ENCODE assay signal across 8 cellular contexts in genomic region chr11:128302425-128303186, GRCh38.
DNase-seq lines count a peak whose midpoint lies in the region; ATAC-seq and TF ChIP-seq lines count a peak whose summit lies in the region.

No MANE protein-coding gene starts in this region.

- ATAC-seq in GM19452 (IDR thresholded peaks at IDR 0.05; ENCODE audit: unreplicated experiment) (peak; percentile 86), HG03457 (IDR thresholded peaks at IDR 0.05; ENCODE audit: unreplicated experiment) (peak; percentile 91), psoas muscle (no peak)

- H3K9me3 ChIP-seq in smooth muscle cell (replicated peaks; ENCODE audit: low read depth) (no peaks in the 10 kb centered on the region), psoas muscle (no peaks in the 10 kb centered on the region)

- H3K36me3 ChIP-seq in smooth muscle cell (ENCODE audit: low read depth): no peaks in the 10 kb centered on the region
- no peaks in the 10 kb centered on the region for H3K36me3 ChIP-seq in psoas muscle (ENCODE audit: insufficient read depth in 1 of 2, low read depth in 1 of 2)

- H3K4me1 ChIP-seq in smooth muscle cell (ENCODE audit: low read depth) (peaks cover 7% of the 10 kb centered on the region), psoas muscle (no peaks in the 10 kb centered on the region)

- H3K79me2 ChIP-seq in smooth muscle cell (ENCODE audit: low read depth): no peaks in the 10 kb centered on the region

- H2AFZ ChIP-seq in smooth muscle cell (ENCODE audit: low read depth): no peak overlapping the region

- TF ChIP-seq CTCF in smooth muscle cell (IDR thresholded peaks at IDR 0.05; ENCODE audit: borderline replicate concordance, insufficient read depth, poor library complexity, severe bottlenecking) (no peak), GM13976 (IDR thresholded peaks at IDR 0.05; ENCODE audit: borderline replicate concordance, control extremely low read depth, extremely low read depth, insufficient read depth, missing control alignments) (no peak), psoas muscle (IDR thresholded peaks at IDR 0.05) (no peak)

- H3K4me3 Mint-ChIP-seq in activated T-cell treated with anti-CD3 and anti-CD28 coated beads, Interleukin-2, amount 50 U/mL, for 24 hours: peak overlapping the region; percentile 80

- no peaks in the 10 kb centered on the region for H3K27me3 Mint-ChIP-seq in activated T-cell treated with anti-CD3 and anti-CD28 coated beads, Interleukin-2, amount 50 U/mL, for 24 hours

- in situ Hi-C loops in GM13976 (cut with MboI; ENCODE audit: low sequenced_read_pairs, unreplicated experiment): no loop called here

- intact Hi-C loops in psoas muscle (cut with DNase I): no loop called here

- H3K27ac Mint-ChIP-seq in activated T-cell treated with anti-CD3 and anti-CD28 coated beads, Interleukin-2, amount 50 U/mL, for 24 hours: peak overlapping the region; percentile 95

- no peaks in the 10 kb centered on the region for H4K20me1 ChIP-seq in smooth muscle cell (ENCODE audit: low read depth)

- H3K27ac ChIP-seq in smooth muscle cell (ENCODE audit: low read depth) (peak overlapping the region; percentile 25), psoas muscle (no peak overlapping the region)

- no peaks in the 10 kb centered on the region for H3K27me3 ChIP-seq in smooth muscle cell (ENCODE audit: low read depth)
- no peaks in the 10 kb centered on the region for H3K27me3 ChIP-seq in psoas muscle (ENCODE audit: insufficient read depth in 3 of 3, low read length in 2 of 3)

- no peaks in the 10 kb centered on the region for H3K9me3 Mint-ChIP-seq in activated T-cell treated with anti-CD3 and anti-CD28 coated beads, Interleukin-2, amount 50 U/mL, for 24 hours

- H3K36me3 Mint-ChIP-seq in activated T-cell treated with anti-CD3 and anti-CD28 coated beads, Interleukin-2, amount 50 U/mL, for 24 hours (ENCODE audit: low read depth): peaks cover 8% of the 10 kb centered on the region

- no peak overlapping the region for H3K4me2 ChIP-seq in smooth muscle cell

- H3K4me3 ChIP-seq in smooth muscle cell (no peak overlapping the region), psoas muscle (no peak overlapping the region)

- DNase-seq in DMS153 treated with DMSO at 0.1 percent for 48 hours (lab: John Stamatoyannopoulos, UW; ENCODE audit: unreplicated experiment) (peak; percentile 70), smooth muscle cell (lab: John Stamatoyannopoulos, UW; ENCODE audit: unreplicated experiment) (no peak), Kasumi-1 (lab: John Stamatoyannopoulos, UW) (no peak), GM13976 (ENCODE audit: low spot score) (no peak), psoas muscle (no peak)
- peak; percentile 50 for DNase-seq in activated T-cell treated with anti-CD3 and anti-CD28 coated beads, Interleukin-2, amount 50 U/mL, for 24 hours

- peaks cover 89% of the 10 kb centered on the region for H3K4me1 Mint-ChIP-seq in activated T-cell treated with anti-CD3 and anti-CD28 coated beads, Interleukin-2, amount 50 U/mL, for 24 hours (ENCODE audit: low read depth)

- H3K9ac ChIP-seq in smooth muscle cell (ENCODE audit: low read depth): no peak overlapping the region

- peaks cover 12% of the 10 kb centered on the region for H3F3A ChIP-seq in smooth muscle cell (ENCODE audit: low read depth)

- WGBS in smooth muscle cell (ENCODE audit: low lambda C conversion rate): 72% methylated on average over 7 of the region's 7 CpGs
- WGBS in psoas muscle, 3 donors: 69 to 78% (median 73%) methylated on average over 7 of the region's 7 CpGs

Comparison
In these comparisons a context has a peak if more than half of its experiments do, and no peak if none do; other contexts are left out.
1. DNase-seq: peak in DMS153 treated with DMSO at 0.1 percent for 48 hours (single experiment) and activated T-cell treated with anti-CD3 and anti-CD28 coated beads, Interleukin-2, amount 50 U/mL, for 24 hours (single experiment); none in smooth muscle cell (single experiment), Kasumi-1 (0 of 2), GM13976 (single experiment) and psoas muscle (0 of 2).
2. ATAC-seq: peak in GM19452 (single experiment) and HG03457 (single experiment); none in psoas muscle (0 of 4).